In genomic region chr7:11473220-11473619, GRCh38 we compare ENCODE assay signal across 34 cellular contexts.
DNase-seq lines count a peak whose midpoint lies in the region; ATAC-seq, FAIRE-seq and TF ChIP-seq lines count a peak whose summit lies in the region.
"Had no signal": no experiment of that assay in that cellular context is flagged by ENCODE, and none has a peak within 500 bp of the region (broad histone marks: within the 10 kb centered on the region; RNA-seq: fewer than 3 reads in every experiment).

No MANE protein-coding gene starts in this region.

- no peak overlapping the region for H3K27ac Mint-ChIP-seq in activated naive CD4-positive, alpha-beta T cell treated with anti-CD3 and anti-CD28 coated beads, Interleukin-2, amount 50 U/mL, for 72 hours
- H3K27ac Mint-ChIP-seq: B cell; CD14-positive monocyte; CD4-positive, alpha-beta memory T cell; CD4-positive, alpha-beta T cell; CD4-positive, CD25-positive, alpha-beta regulatory T cell; CD8-positive, alpha-beta memory T cell; CD8-positive, alpha-beta T cell had no signal

- H3K27me3 ChIP-seq in right lobe of liver = no peaks in the 10 kb centered on the region
- no peaks in the 10 kb centered on the region; a peak in 1 of 5 replicates for H3K27me3 ChIP-seq in HepG2 (ENCODE audit: control insufficient read depth in 1 of 2, insufficient read depth in 2 of 2, low read length in 2 of 2)
- H3K27me3 ChIP-seq: BE2C; BLaER1; BLaER1 treated with 17β-estradiol and CSF1 and Interleukin-3, amounts not matched to agents 10 nM and 100 nM had no signal

- no peak for FAIRE-seq in HepG2 (lab: Jason Lieb, UNC)
- FAIRE-seq: A204.1, A549 had no signal

- no peak overlapping the region for H2AFZ ChIP-seq in HepG2 (ENCODE audit: low read length)

- CTCF ChIA-PET in HepG2 (lab: Yijun Ruan, JAX; ENCODE audit: low intra/inter-chr PET ratio, low total read pairs) = no interaction called here

- POLR2A ChIA-PET in HepG2 (lab: Yijun Ruan, JAX) = no interaction called here

- BruUV-seq in HepG2 (replicated peaks; lab: Mats Ljungman, UMichigan) = no TSS peak

- TF ChIP-seq POLR2A in right lobe of liver (IDR thresholded peaks at IDR 0.05) (no peak), HepG2 (IDR thresholded peaks at IDR 0.05; ENCODE audit: insufficient read depth in 1 of 2, low read depth in 2 of 2, low read length in 2 of 2) (no peak)

- H3K4me2 ChIP-seq in HepG2 (ENCODE audit: low read depth, low read length) = no peak overlapping the region
- H3K4me2 ChIP-seq: A549; BLaER1; BLaER1 treated with 17β-estradiol and CSF1 and Interleukin-3, amounts not matched to agents 10 nM and 100 nM had no signal

- H3K36me3 ChIP-seq in right lobe of liver (no peaks in the 10 kb centered on the region), HepG2 (replicated peaks in 1 of 2; ENCODE audit: control insufficient read depth in 1 of 2, insufficient read depth in 2 of 2, low read length in 2 of 2) (no peaks in the 10 kb centered on the region)
- H3K36me3 ChIP-seq: BLaER1; BLaER1 treated with 17β-estradiol and CSF1 and Interleukin-3, amounts not matched to agents 10 nM and 100 nM had no signal

- 44% methylated on average over 2 of the region's 2 CpGs for whole genome bisulfite sequencing in right lobe of liver (ENCODE audit: insufficient coverage, low coverage, low lambda C conversion rate, missing lambda C conversion rate)
- 0% methylated on average over 2 of the region's 2 CpGs for WGBS in HepG2 (ENCODE audit: low lambda C conversion rate)

- no peak for TF ChIP-seq EP300 in HepG2 (IDR thresholded peaks at IDR 0.05; ENCODE audit: low read depth in 2 of 2, low read length in 2 of 2)
- no peak for TF ChIP-seq EP300 in HepG2 (CRISPR knock-in tag; IDR thresholded peaks at IDR 0.05; ENCODE audit: borderline replicate concordance)

- ATAC-seq in right lobe of liver = peak in 3 of 4 donors; percentile 45 to 58 (median 53)
- no peak for ATAC-seq in HepG2
- peak; percentile 57 for ATAC-seq in left lobe of liver
- no peak for ATAC-seq in activated naive CD4-positive, alpha-beta T cell treated with anti-CD3 and anti-CD28 coated beads, Interleukin-2, amount 50 U/mL, for 72 hours
- ATAC-seq: A549; CD8-positive, alpha-beta T cell had no signal

- H3K36me3 Mint-ChIP-seq in activated naive CD4-positive, alpha-beta T cell treated with anti-CD3 and anti-CD28 coated beads, Interleukin-2, amount 50 U/mL, for 72 hours = no peaks in the 10 kb centered on the region
- H3K36me3 Mint-ChIP-seq: CD14-positive monocyte; CD4-positive, alpha-beta memory T cell; CD4-positive, CD25-positive, alpha-beta regulatory T cell; CD8-positive, alpha-beta memory T cell; CD8-positive, alpha-beta T cell had no signal

- in situ Hi-C loops in HepG2 (cut with HindIII; ENCODE audit: extremely low pct_ligation_motif_present, low pct_unique_long_range_greater_than_20kb) = no loop called here

- no peaks in the 10 kb centered on the region for H3K9me3 Mint-ChIP-seq in activated naive CD4-positive, alpha-beta T cell treated with anti-CD3 and anti-CD28 coated beads, Interleukin-2, amount 50 U/mL, for 72 hours
- H3K9me3 Mint-ChIP-seq: CD4-positive, alpha-beta T cell; CD8-positive, alpha-beta T cell had no signal

- TF ChIP-seq RAD21 in HepG2 (CRISPR knock-in tag; IDR thresholded peaks at IDR 0.05) = no peak

- intact Hi-C loops in right lobe of liver (cut with DNase I) = no loop called here
- intact Hi-C loops in HepG2 (cut with micrococcal nuclease; ENCODE audit: unreplicated experiment) = no loop called here

- H3K9ac ChIP-seq in HepG2 (ENCODE audit: insufficient read depth, low read depth, low read length) = no peak overlapping the region
- H3K9ac ChIP-seq: BLaER1; BLaER1 treated with 17β-estradiol and CSF1 and Interleukin-3, amounts not matched to agents 10 nM and 100 nM had no signal

- H3K79me2 ChIP-seq in HepG2 (ENCODE audit: insufficient read depth, low read length) = no peaks in the 10 kb centered on the region

- no peak for TF ChIP-seq CTCF in right lobe of liver (IDR thresholded peaks at IDR 0.05)
- TF ChIP-seq CTCF in HepG2 (CRISPR knock-in tag; IDR thresholded peaks at IDR 0.05) = no peak
- no peak for TF ChIP-seq CTCF in VCaP (conservative IDR thresholded peaks at IDR 0.05)

- H3K4me1 ChIP-seq in right lobe of liver (peaks cover 0 to 42% (median 4%) of the 10 kb centered on the region in 4 donors), HepG2 (ENCODE audit: insufficient read depth, low read length) (no peaks in the 10 kb centered on the region)
- H3K4me1 ChIP-seq: A549, BLaER1, Caco-2 had no signal

- H3K27ac ChIP-seq in right lobe of liver = peak overlapping the region in 2 of 3 donors; percentile 12 to 16
- H3K27ac ChIP-seq in HepG2 (ENCODE audit: extremely low read length, insufficient read depth, low read length) = no peak overlapping the region
- peak overlapping the region; percentile 46; the same call in 1 of the 2 replicates for H3K27ac ChIP-seq in VCaP
- H3K27ac ChIP-seq: 22Rv1; A549; BLaER1; BLaER1 treated with 17β-estradiol and CSF1 and Interleukin-3, amounts not matched to agents 10 nM and 100 nM; C4-2B had no signal

- no peaks in the 10 kb centered on the region for H3K9me3 ChIP-seq in right lobe of liver
- no peaks in the 10 kb centered on the region for H3K9me3 ChIP-seq in HepG2 (ENCODE audit: low read length)
- H3K9me3 ChIP-seq: A549; BE2C; BLaER1; BLaER1 treated with 17β-estradiol and CSF1 and Interleukin-3, amounts not matched to agents 10 nM and 100 nM; Caco-2 had no signal

- H4K20me1 ChIP-seq in HepG2 (ENCODE audit: insufficient read depth, low read length) = no peaks in the 10 kb centered on the region
- H4K20me1 ChIP-seq: BLaER1; BLaER1 treated with 17β-estradiol and CSF1 and Interleukin-3, amounts not matched to agents 10 nM and 100 nM had no signal

- DNase-seq in right lobe of liver = no peak
- DNase-seq in HepG2 (ENCODE audit: low spot score) = no peak
- DNase-seq in left lobe of liver (ENCODE audit: low spot score) = no peak
- DNase-seq in activated naive CD4-positive, alpha-beta T cell treated with anti-CD3 and anti-CD28 coated beads, Interleukin-2, amount 50 U/mL, for 72 hours (ENCODE audit: low spot score in 2 of 2) = no peak
- DNase-seq in DMS114 treated with DMSO at 0.1 percent for 48 hours (lab: John Stamatoyannopoulos, UW; ENCODE audit: unreplicated experiment) = no peak
- DNase-seq: 8988T; ACHN; AML-193; BE2C; C1 segment of cervical spinal cord; Caco-2; Calu3; CD4-positive, alpha-beta memory T cell; CD4-positive, alpha-beta T cell; CD4-positive, CD25-positive, alpha-beta regulatory T cell; CD8-positive, alpha-beta memory T cell; CD8-positive, alpha-beta T cell; COR-L47; DMS 273 treated with DMSO at 0.1 percent for 48 hours; DMS153; DMS53; DMS79; DMS79 treated with DMSO at 0.1 percent for 48 hours; DND-41; EL had no signal

- H3K4me3 ChIP-seq in right lobe of liver = no peak overlapping the region
- no peak overlapping the region for H3K4me3 ChIP-seq in HepG2 (replicated peaks in 1 of 3; ENCODE audit: insufficient read depth in 1 of 3, low read depth in 2 of 3, low read length in 3 of 3)
- H3K4me3 ChIP-seq: A549; BLaER1; BLaER1 treated with 17β-estradiol and CSF1 and Interleukin-3, amounts not matched to agents 10 nM and 100 nM had no signal

TF ChIP-seq in HepG2, 621 proteins besides CTCF, POLR2A, EP300 and RAD21 (continues in another document):
- TF ChIP-seq SSRP1 (CRISPR knock-in tag; IDR thresholded peaks at IDR 0.05) (no peak), ZNF615 (CRISPR knock-in tag; IDR thresholded peaks at IDR 0.05; ENCODE audit: borderline replicate concordance) (no peak)

Comparison
In these comparisons a context has a peak if more than half of its experiments do, and no peak if none do; other contexts are left out.
1. ATAC-seq: peak in right lobe of liver (3 of 4) and left lobe of liver (single experiment); none in HepG2 (single experiment) and activated naive CD4-positive, alpha-beta T cell treated with anti-CD3 and anti-CD28 coated beads, Interleukin-2, amount 50 U/mL, for 72 hours (0 of 2).